In genomic region chr3:119681279-119681678, GRCh38 we compare ENCODE assay signal across 7 cellular contexts. TPM values are rescaled to one million over a fixed set of nuclear protein-coding genes. Genes with fewer than 3 reads are reported as not detected.
DNase-seq lines count a peak whose midpoint lies in the region; ATAC-seq and TF ChIP-seq lines count a peak whose summit lies in the region.

No MANE protein-coding gene starts in this region.

- no peak for TF ChIP-seq EP300 in esophagus muscularis mucosa (IDR thresholded peaks at IDR 0.05)

- no peaks in the 10 kb centered on the region for H3K27me3 ChIP-seq in GM23248 (replicated peaks; ENCODE audit: insufficient read depth)
- no peaks in the 10 kb centered on the region for H3K27me3 ChIP-seq in esophagus muscularis mucosa

- H3K36me3 ChIP-seq in GM23248 (ENCODE audit: low read depth): no peaks in the 10 kb centered on the region
- no peaks in the 10 kb centered on the region for H3K36me3 ChIP-seq in esophagus muscularis mucosa

- no peaks in the 10 kb centered on the region for H3K9me2 ChIP-seq in GM23248 (ENCODE audit: insufficient read depth)

- no peaks in the 10 kb centered on the region for H3K36me3 Mint-ChIP-seq in type B pancreatic cell

- H3K4me3 Mint-ChIP-seq in type B pancreatic cell: no peak overlapping the region

- no peak overlapping the region for H3K4me2 ChIP-seq in GM23248 (ENCODE audit: unreplicated experiment)

- H3K4me3 ChIP-seq in GM23248 (no peak overlapping the region), esophagus muscularis mucosa (no peak overlapping the region)

- H3K4me1 Mint-ChIP-seq in type B pancreatic cell (ENCODE audit: unreplicated experiment): peaks cover 11% of the 10 kb centered on the region

- no peaks in the 10 kb centered on the region for H4K20me1 ChIP-seq in GM23248 (ENCODE audit: insufficient read depth)

- WGBS in GM23248 (ENCODE audit: low coverage in 1 of 2, low lambda C conversion rate in 2 of 2, missing lambda C conversion rate in 2 of 2), 2 experiments: 0 to 9% methylated on average over 1 of the region's 1 CpG
- 71% methylated on average over 1 of the region's 1 CpG for WGBS in esophagus muscularis mucosa

- H3K9me3 ChIP-seq in GM23248 (ENCODE audit: low read depth) (no peaks in the 10 kb centered on the region), esophagus muscularis mucosa (no peaks in the 10 kb centered on the region)

- no peaks in the 10 kb centered on the region for H3K9me3 Mint-ChIP-seq in type B pancreatic cell

- intact Hi-C loops in esophagus muscularis mucosa (cut with DNase I): loop anchor here (5.0 kb wide), 1 partner anchor 219 kb away; the partner anchor contains the start of gene TMEM39A

- peaks cover 5% of the 10 kb centered on the region for H3K4me1 ChIP-seq in GM23248 (ENCODE audit: insufficient read depth)
- H3K4me1 ChIP-seq in esophagus muscularis mucosa: peaks cover 8 to 12% (median 9%) of the 10 kb centered on the region in 4 donors

- no peaks in the 10 kb centered on the region for H3K27me3 Mint-ChIP-seq in type B pancreatic cell

- H3F3A ChIP-seq in GM23248 (ENCODE audit: insufficient read depth): no peaks in the 10 kb centered on the region

- no peak overlapping the region for H3K27ac Mint-ChIP-seq in type B pancreatic cell

- no peak for TF ChIP-seq POLR2A in esophagus muscularis mucosa (IDR thresholded peaks at IDR 0.05; ENCODE audit: low read depth)

- ATAC-seq in GM18873 (IDR thresholded peaks at IDR 0.05; ENCODE audit: low FRiP score, unreplicated experiment) (no peak), GM19328 (IDR thresholded peaks at IDR 0.05; ENCODE audit: unreplicated experiment) (no peak)

- H2AFZ ChIP-seq in GM23248: no peak overlapping the region

- H3K79me2 ChIP-seq in GM23248 (ENCODE audit: insufficient read depth): peaks cover 4% of the 10 kb centered on the region

- H3K27ac ChIP-seq in GM23248: no peak overlapping the region
- no peak overlapping the region for H3K27ac ChIP-seq in esophagus muscularis mucosa (replicated peaks in 1 of 4)

- in situ Hi-C loops in GM23248 (cut with MboI): loop anchor here (25.0 kb wide), 1 partner anchor 794 kb away; no protein-coding TSS in a partner anchor

- peak; percentile 41 to 55 (median 46) for TF ChIP-seq CTCF in esophagus muscularis mucosa (IDR thresholded peaks at IDR 0.05)
- TF ChIP-seq CTCF in type B pancreatic cell (conservative IDR thresholded peaks at IDR 0.05): peak; percentile 65

- H3K9ac ChIP-seq in GM23248: no peak overlapping the region

- DNase-seq in GF-D8 (lab: John Stamatoyannopoulos, UW) (peak; percentile 26), GM23248 (peak; percentile 72), NCI-H526 treated with DMSO at 0.1 percent for 48 hours (lab: John Stamatoyannopoulos, UW) (peak; percentile 12), esophagus muscularis mucosa (ENCODE audit: extremely low spot score) (no peak), type B pancreatic cell (ENCODE audit: extremely low spot score, unreplicated experiment) (no peak)

RNA-seq across cellular contexts. Expression of gene COX17, which starts 4.1 kb away (rescaled TPM):
- 7.0 and 27.7 TPM in 2 replicates for total RNA-seq in GM23248 (2014; rRNA removed; shearing (Covaris generic))
- polyA plus RNA-seq in GM23248 (2016; fragmentation: Nextera tagmentation; extraction: Ambion mirVana): 53.3 and 56.7 TPM in 2 replicates
- total RNA-seq in esophagus muscularis mucosa (10 to 100 TPM; 36.3 to 76.4 (median 61.6) TPM), type B pancreatic cell (ENCODE audit: low replicate concordance) (28.3 and 32.0 TPM in 2 replicates)

RNA-seq across cellular contexts. Expression of gene POPDC2, which starts 20.9 kb away (rescaled TPM):
- total RNA-seq in GM23248 (2014; rRNA removed; shearing (Covaris generic)): not detected in 2 replicates
- polyA plus RNA-seq in GM23248 (2016; fragmentation: Nextera tagmentation; extraction: Ambion mirVana): 0.74 and 1.2 TPM in 2 replicates
- total RNA-seq in esophagus muscularis mucosa (10 to 100 TPM; 67.9 to 92.6 (median 79.3) TPM), type B pancreatic cell (ENCODE audit: low replicate concordance) (1.4 and 2.6 TPM in 2 replicates)

RNA-seq across cellular contexts. Expression of gene CFAP91, which starts 21.5 kb away (rescaled TPM):
- not detected in 2 replicates for total RNA-seq in GM23248 (2014; rRNA removed; shearing (Covaris generic))
- not detected in 2 replicates for polyA plus RNA-seq in GM23248 (2016; fragmentation: Nextera tagmentation; extraction: Ambion mirVana)
- 1 to 10 TPM; 1.5 to 6.5 (median 4.4) TPM for total RNA-seq in esophagus muscularis mucosa
- total RNA-seq in type B pancreatic cell (ENCODE audit: low replicate concordance): 2.1 and 19.0 TPM in 2 replicates

Comparison
In these comparisons a context has a peak if more than half of its experiments do, and no peak if none do; other contexts are left out.
1. DNase-seq: peak in GF-D8 (single experiment), GM23248 (single experiment) and NCI-H526 treated with DMSO at 0.1 percent for 48 hours (single experiment); none in esophagus muscularis mucosa (single experiment) and type B pancreatic cell (single experiment).
2. RNA of gene POPDC2, which starts 20.9 kb away (total RNA-seq): 67.9 to 92.6 TPM in esophagus muscularis mucosa; 1.4 to 2.6 TPM in type B pancreatic cell and not detected in GM23248; every median in the first group is over 10 times any median in the second.